In genomic region chr4:147733614-147734344, GRCh38 we compare ENCODE assay signal across 8 cellular contexts. TPM values are rescaled to one million over a fixed set of nuclear protein-coding genes. Genes with fewer than 3 reads are reported as not detected.
DNase-seq lines count a peak whose midpoint lies in the region; ATAC-seq and TF ChIP-seq lines count a peak whose summit lies in the region.
"Had no signal": no experiment of that assay in that cellular context is flagged by ENCODE, and none has a peak within 500 bp of the region (broad histone marks: within the 10 kb centered on the region; RNA-seq: fewer than 3 reads in every experiment).

No MANE protein-coding gene starts in this region.

- peak; percentile 17 to 42 for ATAC-seq in right cardiac atrium
- ATAC-seq in GM18909 (IDR thresholded peaks at IDR 0.05; ENCODE audit: poor library complexity, unreplicated experiment) = no peak
- no peak for ATAC-seq in GM19395 (IDR thresholded peaks at IDR 0.05; ENCODE audit: unreplicated experiment)

- TF ChIP-seq POLR2A in stomach (IDR thresholded peaks at IDR 0.05) = no peak

- no peak overlapping the region for H3K27ac Mint-ChIP-seq in activated CD4-positive, alpha-beta memory T cell treated with anti-CD3 and anti-CD28 coated beads, Interleukin-2, amount 10 ng/mL, durations not matched to agents 7 days and 5 days

- in situ Hi-C loops in HAP-1 (cut with MboI; ENCODE audit: low sequenced_read_pairs) = no loop called here

- H3K4me3 ChIP-seq in HAP-1 (peak overlapping the region; percentile 75), right cardiac atrium (ENCODE audit: low read length) (peak overlapping the region; percentile 60), stomach (peak overlapping the region; percentile 71 to 91 (median 82))

- H3K36me3 Mint-ChIP-seq in activated CD4-positive, alpha-beta memory T cell treated with anti-CD3 and anti-CD28 coated beads, Interleukin-2, amount 10 ng/mL, durations not matched to agents 7 days and 5 days (ENCODE audit: low read depth) = peaks cover 10% of the 10 kb centered on the region

- TF ChIP-seq EP300 in stomach (IDR thresholded peaks at IDR 0.05) = no peak

- intact Hi-C loops in right cardiac atrium (cut with DNase I) (loop anchor here in 1 of 4 donors (10.0 kb wide), 2 partner anchors 91 to 131 kb away; no protein-coding TSS in a partner anchor), stomach (cut with DNase I; ENCODE audit: low total_unique reads) (no loop called here)

- peaks cover 60% of the 10 kb centered on the region for H3K4me1 Mint-ChIP-seq in activated CD4-positive, alpha-beta memory T cell treated with anti-CD3 and anti-CD28 coated beads, Interleukin-2, amount 10 ng/mL, durations not matched to agents 7 days and 5 days

- H3K9me3 Mint-ChIP-seq in activated CD4-positive, alpha-beta memory T cell treated with anti-CD3 and anti-CD28 coated beads, Interleukin-2, amount 10 ng/mL, durations not matched to agents 7 days and 5 days = no peaks in the 10 kb centered on the region

- H3K9me3 ChIP-seq in HAP-1 = no peaks in the 10 kb centered on the region
- H3K9me3 ChIP-seq in right cardiac atrium (ENCODE audit: control insufficient read depth, low read length) = no peaks in the 10 kb centered on the region
- no peaks in the 10 kb centered on the region for H3K9me3 ChIP-seq in stomach

- H3K4me3 Mint-ChIP-seq in activated CD4-positive, alpha-beta memory T cell treated with anti-CD3 and anti-CD28 coated beads, Interleukin-2, amount 10 ng/mL, durations not matched to agents 7 days and 5 days = peak overlapping the region; percentile 95

- no peaks in the 10 kb centered on the region for H3K36me3 ChIP-seq in HAP-1 (replicated peaks)
- no peaks in the 10 kb centered on the region for H3K36me3 ChIP-seq in stomach

- H3K27me3 ChIP-seq in HAP-1 (ENCODE audit: low read depth) = no peaks in the 10 kb centered on the region
- no peaks in the 10 kb centered on the region for H3K27me3 ChIP-seq in right cardiac atrium (ENCODE audit: control insufficient read depth, insufficient read depth)
- H3K27me3 ChIP-seq in stomach = no peaks in the 10 kb centered on the region

- TF ChIP-seq CTCF in stomach (IDR thresholded peaks at IDR 0.05) = no peak

- peak overlapping the region; percentile 93 for H3K27ac ChIP-seq in right cardiac atrium (ENCODE audit: low read length)
- H3K27ac ChIP-seq in stomach = peak overlapping the region; percentile 30 to 96 (median 92)

- 44% methylated on average over 11 of the region's 11 CpGs for WGBS in right cardiac atrium
- WGBS in stomach, 5 donors = 20 to 45% (median 30%) methylated on average over 11 of the region's 11 CpGs

- POLR2A ChIA-PET in activated CD4-positive, alpha-beta memory T cell treated with anti-CD3 and anti-CD28 coated beads, Interleukin-2, amount 10 ng/mL, durations not matched to agents 7 days and 5 days (lab: Charles Lee) = interaction anchor here (1.1 to 4.7 kb wide), 5 partner anchors 8 to 113 kb away, joined by 3 to 56 read pairs (median 26); partner anchors contain the start of gene PRMT9

- DNase-seq in HAP-1 (ENCODE audit: low spot score in 2 of 2) (peak in 1 of 2 experiments; percentile 26), right cardiac atrium (no peak), stomach (no peak), NCI-H526 treated with DMSO at 0.1 percent for 48 hours (lab: John Stamatoyannopoulos, UW) (no peak)
- DNase-seq in activated CD4-positive, alpha-beta memory T cell treated with anti-CD3 and anti-CD28 coated beads, Interleukin-2, amount 10 ng/mL, durations not matched to agents 7 days and 5 days = no peak
- DNase-seq: NCI-H1930 had no signal

- H3K4me1 ChIP-seq in HAP-1 (peaks cover 39% of the 10 kb centered on the region), right cardiac atrium (ENCODE audit: control insufficient read depth, insufficient read depth, low read length) (peaks cover 7% of the 10 kb centered on the region), stomach (peaks cover 27 to 68% (median 48%) of the 10 kb centered on the region in 4 donors)

- CTCF ChIA-PET in activated CD4-positive, alpha-beta memory T cell treated with anti-CD3 and anti-CD28 coated beads, Interleukin-2, amount 10 ng/mL, durations not matched to agents 7 days and 5 days (lab: Charles Lee) = interaction anchor here (0.7 to 9.5 kb wide), 3 partner anchors 50 to 132 kb away, joined by 3 to 74 read pairs (median 5); partner anchors contain the start of gene PRMT9

- H3K27me3 Mint-ChIP-seq in activated CD4-positive, alpha-beta memory T cell treated with anti-CD3 and anti-CD28 coated beads, Interleukin-2, amount 10 ng/mL, durations not matched to agents 7 days and 5 days = peaks cover 4% of the 10 kb centered on the region

RNA-seq across cellular contexts. Expression of gene ARHGAP10, which starts 1.9 kb away (rescaled TPM):
- total RNA-seq in activated CD4-positive, alpha-beta memory T cell treated with anti-CD3 and anti-CD28 coated beads, Interleukin-2, amount 10 ng/mL, durations not matched to agents 7 days and 5 days = 10 to 100 TPM; 19.7 to 22.2 TPM
- total RNA-seq in right cardiac atrium (10 to 100 TPM; 43.3 to 54.1 (median 48.7) TPM), stomach (100 to 1,000 TPM in 1 of 5 donors, 10 to 100 TPM in 4; 36.1 to 117 (median 51.9) TPM)
- polyA plus RNA-seq in right cardiac atrium (36.7 TPM), stomach (10 to 100 TPM; 18.1 to 27.2 (median 22.0) TPM)

RNA-seq across cellular contexts. Expression of gene PRMT9, which starts 49.8 kb away (rescaled TPM):
- 10 to 100 TPM; 11.0 to 12.0 TPM for total RNA-seq in activated CD4-positive, alpha-beta memory T cell treated with anti-CD3 and anti-CD28 coated beads, Interleukin-2, amount 10 ng/mL, durations not matched to agents 7 days and 5 days
- total RNA-seq in right cardiac atrium = 1 to 10 TPM; 5.6 to 7.1 (median 6.4) TPM
- 4.9 TPM for polyA plus RNA-seq in right cardiac atrium
- 10 to 100 TPM in 3 of 5 donors, 1 to 10 TPM in 2; 5.8 to 23.9 (median 15.9) TPM for total RNA-seq in stomach
- polyA plus RNA-seq in stomach = 1 to 10 TPM; 2.4 to 3.7 (median 2.4) TPM

Comparison
In these comparisons a context has a peak if more than half of its experiments do, and no peak if none do; other contexts are left out.
1. ATAC-seq: peak in right cardiac atrium (2 of 2); none in GM18909 (single experiment) and GM19395 (single experiment).
2. Peak in every context shown above with its lines, with median percentiles within 50 percentile points of each other: H3K4me3 ChIP-seq.